In the genomic region with DNA sequence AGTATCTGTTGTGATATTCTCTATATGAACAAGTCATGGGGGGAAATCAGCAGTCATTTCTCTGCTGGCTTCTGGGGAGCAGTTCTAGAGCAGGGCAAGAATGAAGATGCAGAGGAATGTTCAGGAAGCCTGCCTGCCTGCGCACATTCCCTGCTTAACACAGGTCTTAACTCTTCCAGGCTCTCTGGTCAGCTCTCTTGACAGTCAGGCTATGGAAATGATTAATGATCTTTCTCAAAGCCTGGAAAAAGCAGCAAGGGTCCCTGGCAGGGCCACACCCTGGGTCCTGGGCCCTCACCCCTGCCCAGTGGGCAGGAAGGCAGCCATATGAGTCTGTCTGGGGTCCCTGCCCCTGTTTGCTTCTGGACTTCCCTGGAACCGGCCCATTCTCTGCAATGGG, we compare ENCODE assay signal across 22 cellular contexts. TPM values are rescaled to one million over a fixed set of nuclear protein-coding genes. Genes with fewer than 3 reads are reported as not detected.
DNase-seq lines count a peak whose midpoint lies in the region.
"Had no signal": no experiment of that assay in that cellular context is flagged by ENCODE, and none has a peak within 500 bp of the region (broad histone marks: within the 10 kb centered on the region; RNA-seq: fewer than 3 reads in every experiment).

No MANE protein-coding gene starts in this region.

- POLR2A ChIA-PET in activated CD4-positive, alpha-beta T cell treated with anti-CD3 and anti-CD28 coated beads, Interleukin-2, amount 10 ng/mL, durations not matched to agents 7 days and 5 days (lab: Charles Lee): no interaction called here

- WGBS in HUES64: 91% methylated on average over 2 of the region's 2 CpGs
- WGBS in ectodermal cell, 2 experiments: 70 to 85% methylated on average over 2 of the region's 2 CpGs

- H3K27ac ChIP-seq in HUES64 (ENCODE audit: low read depth, low read length): peak overlapping the region; percentile 43; the same call in 1 of the 2 replicates
- peak overlapping the region; percentile 88 for H3K27ac ChIP-seq in ectodermal cell (ENCODE audit: insufficient read depth, low read depth, low read length, poor library complexity, severe bottlenecking)
- H3K27ac ChIP-seq: coronary artery, psoas muscle, testis, vagina had no signal

- peaks cover 9% of the 10 kb centered on the region for H3K4me1 Mint-ChIP-seq in activated CD4-positive, alpha-beta T cell treated with anti-CD3 and anti-CD28 coated beads, Interleukin-2, amount 10 ng/mL, durations not matched to agents 7 days and 5 days
- H3K4me1 Mint-ChIP-seq: activated naive CD4-positive, alpha-beta T cell treated with anti-CD3 and anti-CD28 coated beads, Interleukin-2, amount 50 U/mL, for 24 hours had no signal

- CTCF ChIA-PET in activated CD4-positive, alpha-beta T cell treated with anti-CD3 and anti-CD28 coated beads, Interleukin-2, amount 10 ng/mL, durations not matched to agents 7 days and 5 days (lab: Charles Lee): interaction anchor here (0.6 to 1.5 kb wide), 5 partner anchors 8 to 920 kb away, joined by 3 to 5 read pairs (median 3); no protein-coding TSS in a partner anchor

- H3K9me3 ChIP-seq in HUES64 (ENCODE audit: insufficient read depth, low read depth, low read length): no peaks in the 10 kb centered on the region
- H3K9me3 ChIP-seq in ectodermal cell (ENCODE audit: control insufficient read depth, low read length): no peaks in the 10 kb centered on the region
- H3K9me3 ChIP-seq: psoas muscle, testis, vagina had no signal

- no peaks in the 10 kb centered on the region for H3K9me3 Mint-ChIP-seq in activated CD4-positive, alpha-beta T cell treated with anti-CD3 and anti-CD28 coated beads, Interleukin-2, amount 10 ng/mL, durations not matched to agents 7 days and 5 days
- H3K9me3 Mint-ChIP-seq: activated naive CD4-positive, alpha-beta T cell treated with anti-CD3 and anti-CD28 coated beads, Interleukin-2, amount 50 U/mL, for 24 hours; activated T-cell treated with anti-CD3 and anti-CD28 coated beads, Interleukin-2, amount 50 U/mL, for 72 hours; CD4-positive, alpha-beta T cell had no signal

- intact Hi-C loops in posterior vena cava (cut with DNase I): no loop called here

- no peak overlapping the region for H3K9ac ChIP-seq in HUES64 (ENCODE audit: low read depth, low read length)

- H3K4me3 Mint-ChIP-seq in activated CD4-positive, alpha-beta T cell treated with anti-CD3 and anti-CD28 coated beads, Interleukin-2, amount 10 ng/mL, durations not matched to agents 7 days and 5 days: no peak overlapping the region
- H3K4me3 Mint-ChIP-seq: activated naive CD4-positive, alpha-beta T cell treated with anti-CD3 and anti-CD28 coated beads, Interleukin-2, amount 50 U/mL, for 24 hours; activated T-cell treated with anti-CD3 and anti-CD28 coated beads, Interleukin-2, amount 50 U/mL, for 72 hours; CD4-positive, alpha-beta T cell had no signal

- peaks cover 68% of the 10 kb centered on the region for H3K36me3 ChIP-seq in HUES64 (ENCODE audit: insufficient read depth, low read length)
- H3K36me3 ChIP-seq in ectodermal cell (ENCODE audit: control insufficient read depth, insufficient read depth, low read length): peaks cover 15% of the 10 kb centered on the region
- H3K36me3 ChIP-seq: vagina had no signal

- H3K4me1 ChIP-seq in HUES64 (ENCODE audit: insufficient read depth, low read length) (peaks cover 7% of the 10 kb centered on the region; the same call in 1 of the 2 replicates), ectodermal cell (ENCODE audit: control insufficient read depth, insufficient read depth, low read length) (peaks cover 48% of the 10 kb centered on the region)
- H3K4me1 ChIP-seq: psoas muscle, testis, vagina had no signal

- H3K27me3 ChIP-seq in HUES64 (ENCODE audit: insufficient read depth, low read length): no peaks in the 10 kb centered on the region
- no peaks in the 10 kb centered on the region for H3K27me3 ChIP-seq in ectodermal cell (ENCODE audit: control insufficient read depth, insufficient read depth, low read length, poor library complexity, severe bottlenecking)
- H3K27me3 ChIP-seq: testis, vagina had no signal

- peak overlapping the region; percentile 19 for H3K27ac Mint-ChIP-seq in activated CD4-positive, alpha-beta T cell treated with anti-CD3 and anti-CD28 coated beads, Interleukin-2, amount 10 ng/mL, durations not matched to agents 7 days and 5 days
- H3K27ac Mint-ChIP-seq: activated naive CD4-positive, alpha-beta T cell treated with anti-CD3 and anti-CD28 coated beads, Interleukin-2, amount 50 U/mL, for 24 hours; activated T-cell treated with anti-CD3 and anti-CD28 coated beads, Interleukin-2, amount 50 U/mL, for 72 hours had no signal

- no peak for DNase-seq in activated CD4-positive, alpha-beta T cell treated with anti-CD3 and anti-CD28 coated beads, Interleukin-2, amount 10 ng/mL, durations not matched to agents 7 days and 5 days
- no peak for DNase-seq in activated CD4-positive, alpha-beta T cell treated with anti-CD3 and anti-CD28 coated beads for 1 hour
- DNase-seq in posterior vena cava (ENCODE audit: low spot score) (peak; percentile 19), NCI-H446 treated with DMSO at 0.1 percent for 48 hours (lab: John Stamatoyannopoulos, UW) (no peak), HK-2 (ENCODE audit: unreplicated experiment) (no peak), NCI-H1105 (lab: John Stamatoyannopoulos, UW) (no peak)
- DNase-seq: activated CD4-positive, CD25-positive, alpha-beta regulatory T cell; activated T-cell treated with anti-CD3 and anti-CD28 coated beads, Interleukin-2, amount 50 U/mL, for 72 hours; CD4-positive, alpha-beta T cell; Kasumi-1; left cardiac atrium; NCI-H1694; psoas muscle; stimulated activated CD4-positive, alpha-beta T cell treated with anti-CD3 and anti-CD28 coated beads, Interleukin-15, amount 100 ng/mL, for 24 hours; stimulated activated naive CD4-positive, alpha-beta T cell treated with Interleukin-2 at 50 U/mL for 16 hours; T1000; testis had no signal

- H3K4me3 ChIP-seq in HUES64 (ENCODE audit: low read length): no peak overlapping the region
- H3K4me3 ChIP-seq in ectodermal cell (ENCODE audit: insufficient read depth, low read depth, low read length): no peak overlapping the region
- H3K4me3 ChIP-seq: coronary artery, psoas muscle, testis, vagina had no signal

- no peaks in the 10 kb centered on the region for H3K27me3 Mint-ChIP-seq in activated CD4-positive, alpha-beta T cell treated with anti-CD3 and anti-CD28 coated beads, Interleukin-2, amount 10 ng/mL, durations not matched to agents 7 days and 5 days
- H3K27me3 Mint-ChIP-seq: activated naive CD4-positive, alpha-beta T cell treated with anti-CD3 and anti-CD28 coated beads, Interleukin-2, amount 50 U/mL, for 24 hours; CD4-positive, alpha-beta T cell had no signal

- peaks cover 10% of the 10 kb centered on the region for H3K36me3 Mint-ChIP-seq in activated CD4-positive, alpha-beta T cell treated with anti-CD3 and anti-CD28 coated beads, Interleukin-2, amount 10 ng/mL, durations not matched to agents 7 days and 5 days (ENCODE audit: low read depth)

RNA-seq across cellular contexts. Expression of a gene that starts 31.4 kb away (rescaled TPM):
- total RNA-seq in activated CD4-positive, alpha-beta T cell treated with anti-CD3 and anti-CD28 coated beads, Interleukin-2, amount 10 ng/mL, durations not matched to agents 7 days and 5 days: 100 to 1,000 TPM; 126 to 134 TPM
- 31.9 TPM for polyA plus RNA-seq in HUES64 (2013, experiment 1 of 2)
- polyA plus RNA-seq in HUES64 (2013, experiment 2 of 2): 29.5 TPM
- 68.2 TPM for polyA plus RNA-seq in ectodermal cell (2013, experiment 1 of 4)
- 51.1 TPM for polyA plus RNA-seq in ectodermal cell (2013, experiment 2 of 4)
- 55.5 TPM for polyA plus RNA-seq in ectodermal cell (2013, experiment 3 of 4)
- polyA plus RNA-seq in ectodermal cell (2013, experiment 4 of 4): 64.9 TPM
- 10 to 100 TPM; 37.7 to 42.3 TPM for total RNA-seq in posterior vena cava

RNA-seq across cellular contexts. Expression of a gene that starts 43.2 kb away (rescaled TPM):
- 10 to 100 TPM; 28.3 to 29.0 TPM for total RNA-seq in activated CD4-positive, alpha-beta T cell treated with anti-CD3 and anti-CD28 coated beads, Interleukin-2, amount 10 ng/mL, durations not matched to agents 7 days and 5 days
- polyA plus RNA-seq in HUES64 (2013, experiment 1 of 2): 85.6 TPM
- polyA plus RNA-seq in HUES64 (2013, experiment 2 of 2): 88.1 TPM
- 107 TPM for polyA plus RNA-seq in ectodermal cell (2013, experiment 1 of 4)
- polyA plus RNA-seq in ectodermal cell (2013, experiment 2 of 4): 108 TPM
- 78.0 TPM for polyA plus RNA-seq in ectodermal cell (2013, experiment 3 of 4)
- 82.3 TPM for polyA plus RNA-seq in ectodermal cell (2013, experiment 4 of 4)
- total RNA-seq in posterior vena cava: 1 to 10 TPM; 4.2 to 4.9 TPM

Comparison
In these comparisons a context has a peak if more than half of its experiments do, and no peak if none do; other contexts are left out.
1. RNA of a gene that starts 43.2 kb away (total RNA-seq): 28.3 to 29.0 TPM in activated CD4-positive, alpha-beta T cell treated with anti-CD3 and anti-CD28 coated beads, Interleukin-2, amount 10 ng/mL, durations not matched to agents 7 days and 5 days; 4.2 to 4.9 TPM in posterior vena cava; every median in the first group is over 4 times any median in the second.